Comparison of ENCODE assay signal across 11 cellular contexts in genomic region chr7:155885162-155886160, GRCh38.
DNase-seq lines count a peak whose midpoint lies in the region; ATAC-seq and TF ChIP-seq lines count a peak whose summit lies in the region.
"Had no signal": no experiment of that assay in that cellular context is flagged by ENCODE, and none has a peak within 500 bp of the region (broad histone marks: within the 10 kb centered on the region; RNA-seq: fewer than 3 reads in every experiment).

No MANE protein-coding gene starts in this region.

- H3K9me3 ChIP-seq in gastroesophageal sphincter: no peaks in the 10 kb centered on the region

- peaks cover 35% of the 10 kb centered on the region for H3K27me3 Mint-ChIP-seq in progenitor cell of endocrine pancreas
- no peaks in the 10 kb centered on the region for H3K27me3 Mint-ChIP-seq in activated CD4-positive, alpha-beta T cell treated with anti-CD3 and anti-CD28 coated beads, Interleukin-2, amount 10 ng/mL, durations not matched to agents 7 days and 5 days

- CTCF ChIA-PET in activated CD4-positive, alpha-beta T cell treated with anti-CD3 and anti-CD28 coated beads, Interleukin-2, amount 10 ng/mL, durations not matched to agents 7 days and 5 days (lab: Charles Lee): interaction anchor here (0.6 kb wide), 1 partner anchor 14 kb away, joined by 3 read pairs; no protein-coding TSS in a partner anchor

- H3K27ac Mint-ChIP-seq in progenitor cell of endocrine pancreas: no peak overlapping the region
- H3K27ac Mint-ChIP-seq in activated CD4-positive, alpha-beta T cell treated with anti-CD3 and anti-CD28 coated beads, Interleukin-2, amount 10 ng/mL, durations not matched to agents 7 days and 5 days: no peak overlapping the region
- H3K27ac Mint-ChIP-seq: activated naive CD8-positive, alpha-beta T cell; WTC11 had no signal

- H3K36me3 ChIP-seq in gastroesophageal sphincter: no peaks in the 10 kb centered on the region

- TF ChIP-seq POLR2A in gastroesophageal sphincter (IDR thresholded peaks at IDR 0.05): no peak

- peak; percentile 52 for ATAC-seq in gastroesophageal sphincter
- ATAC-seq: WTC11 had no signal

- peaks cover 6% of the 10 kb centered on the region for H3K9me3 Mint-ChIP-seq in progenitor cell of endocrine pancreas (ENCODE audit: low read depth)
- no peaks in the 10 kb centered on the region for H3K9me3 Mint-ChIP-seq in activated CD4-positive, alpha-beta T cell treated with anti-CD3 and anti-CD28 coated beads, Interleukin-2, amount 10 ng/mL, durations not matched to agents 7 days and 5 days

- H3K27ac ChIP-seq in gastroesophageal sphincter: no peak overlapping the region

- H3K36me3 Mint-ChIP-seq in progenitor cell of endocrine pancreas (ENCODE audit: insufficient read depth): no peaks in the 10 kb centered on the region
- H3K36me3 Mint-ChIP-seq in activated CD4-positive, alpha-beta T cell treated with anti-CD3 and anti-CD28 coated beads, Interleukin-2, amount 10 ng/mL, durations not matched to agents 7 days and 5 days (ENCODE audit: low read depth): no peaks in the 10 kb centered on the region
- H3K36me3 Mint-ChIP-seq: activated naive CD8-positive, alpha-beta T cell had no signal

- 43 to 54% methylated on average over 5 to 7 of the region's 25 CpGs for WGBS in gastroesophageal sphincter (ENCODE audit: low coverage in 1 of 2), 2 donors

- H3K27me3 ChIP-seq in gastroesophageal sphincter: peaks cover 24% of the 10 kb centered on the region

- DNase-seq in ACHN (peak; percentile 64), RKO (ENCODE audit: low spot score) (peak; percentile 82), myocyte (ENCODE audit: low read depth) (peak; percentile 74), progenitor cell of endocrine pancreas (ENCODE audit: low spot score, unreplicated experiment) (no peak), NCI-H226 (no peak), NCI-H748 (lab: John Stamatoyannopoulos, UW; ENCODE audit: unreplicated experiment) (no peak)
- no peak for DNase-seq in activated CD4-positive, alpha-beta T cell treated with anti-CD3 and anti-CD28 coated beads, Interleukin-2, amount 10 ng/mL, durations not matched to agents 7 days and 5 days
- DNase-seq: NCI-H82 had no signal

- no peak overlapping the region for H3K4me3 Mint-ChIP-seq in progenitor cell of endocrine pancreas (ENCODE audit: low read depth)
- H3K4me3 Mint-ChIP-seq in activated CD4-positive, alpha-beta T cell treated with anti-CD3 and anti-CD28 coated beads, Interleukin-2, amount 10 ng/mL, durations not matched to agents 7 days and 5 days: no peak overlapping the region
- H3K4me3 Mint-ChIP-seq: activated naive CD8-positive, alpha-beta T cell; WTC11 had no signal

- no peak overlapping the region for H3K4me3 ChIP-seq in gastroesophageal sphincter

- H3K4me1 ChIP-seq in gastroesophageal sphincter: no peaks in the 10 kb centered on the region

- no peak for TF ChIP-seq CTCF in gastroesophageal sphincter (IDR thresholded peaks at IDR 0.05)
- no peak for TF ChIP-seq CTCF in progenitor cell of endocrine pancreas (IDR thresholded peaks at IDR 0.05; ENCODE audit: unreplicated experiment)

- POLR2A ChIA-PET in activated CD4-positive, alpha-beta T cell treated with anti-CD3 and anti-CD28 coated beads, Interleukin-2, amount 10 ng/mL, durations not matched to agents 7 days and 5 days (lab: Charles Lee): no interaction called here

- in situ Hi-C loops in ACHN (cut with HindIII; ENCODE audit: low pct_ligation_motif_present, low pct_unique_long_range_greater_than_20kb, low sequenced_read_pairs): no loop called here

- TF ChIP-seq EP300 in gastroesophageal sphincter (IDR thresholded peaks at IDR 0.05): no peak

- H3K4me1 Mint-ChIP-seq in progenitor cell of endocrine pancreas (ENCODE audit: low read depth): no peaks in the 10 kb centered on the region
- no peaks in the 10 kb centered on the region for H3K4me1 Mint-ChIP-seq in activated CD4-positive, alpha-beta T cell treated with anti-CD3 and anti-CD28 coated beads, Interleukin-2, amount 10 ng/mL, durations not matched to agents 7 days and 5 days

Comparison
In these comparisons a context has a peak if more than half of its experiments do, and no peak if none do; other contexts are left out.
1. DNase-seq: peak in ACHN (single experiment), RKO (single experiment) and myocyte (single experiment); none in progenitor cell of endocrine pancreas (single experiment), NCI-H226 (single experiment), activated CD4-positive, alpha-beta T cell treated with anti-CD3 and anti-CD28 coated beads, Interleukin-2, amount 10 ng/mL, durations not matched to agents 7 days and 5 days (single experiment) and NCI-H748 (single experiment).